8 cellular contexts compared by ENCODE assay signal in genomic region chr11:66317322-66317765, GRCh38. TPM values are rescaled to one million over a fixed set of nuclear protein-coding genes. Genes with fewer than 3 reads are reported as not detected.
DNase-seq lines count a peak whose midpoint lies in the region; ATAC-seq, FAIRE-seq and TF ChIP-seq lines count a peak whose summit lies in the region.

No MANE protein-coding gene starts in this region.

- no TSS peak for BruUV-seq in endothelial cell of umbilical vein (replicated peaks; lab: Mats Ljungman, UMichigan)

- 20% methylated on average over 14 of the region's 14 CpGs for WGBS in prostate gland

- H3K9ac ChIP-seq in DND-41 (ENCODE audit: low read depth, low read length): peak overlapping the region; percentile 47
- H3K9ac ChIP-seq in endothelial cell of umbilical vein (replicated peaks; ENCODE audit: extremely low read depth, insufficient read depth, low read length): no peak overlapping the region

- H3K27me3 ChIP-seq in DND-41 (ENCODE audit: insufficient read depth, low read length, poor library complexity): no peaks in the 10 kb centered on the region
- peaks cover 5 to 7% of the 10 kb centered on the region in 2 experiments for H3K27me3 ChIP-seq in endothelial cell of umbilical vein (ENCODE audit: control insufficient read depth in 2 of 2, insufficient read depth in 2 of 2, low read length in 2 of 2)
- no peaks in the 10 kb centered on the region for H3K27me3 ChIP-seq in prostate gland (replicated peaks; ENCODE audit: insufficient read depth)

- H3K4me2 ChIP-seq in DND-41 (ENCODE audit: insufficient read depth, low read length): peak overlapping the region; percentile 53
- no peak overlapping the region for H3K4me2 ChIP-seq in endothelial cell of umbilical vein (ENCODE audit: insufficient read depth, low read length)

- H4K20me1 ChIP-seq in DND-41 (ENCODE audit: insufficient read depth, low read length) (0 out of 2 replicates have a peak, but pooled peaks cover 2% of the 10 kb centered on the region), endothelial cell of umbilical vein (replicated peaks; ENCODE audit: control insufficient read depth, extremely low read depth, insufficient read depth, low read length) (no peaks in the 10 kb centered on the region)

- H3K79me2 ChIP-seq in DND-41 (ENCODE audit: insufficient read depth, low read length) (no peaks in the 10 kb centered on the region), endothelial cell of umbilical vein (ENCODE audit: control insufficient read depth, insufficient read depth, low read length) (no peaks in the 10 kb centered on the region)

- FAIRE-seq in endothelial cell of umbilical vein (lab: Jason Lieb, UNC): no peak

- dilution Hi-C loops in endothelial cell of umbilical vein (cut with MboI; ENCODE audit: extremely low pct_ligation_motif_present, low sequenced_read_pairs): no loop called here

- H3K9me3 ChIP-seq in DND-41 (ENCODE audit: insufficient read depth, low read length, severe bottlenecking): no peaks in the 10 kb centered on the region
- H3K9me3 ChIP-seq in endothelial cell of umbilical vein (replicated peaks; ENCODE audit: control insufficient read depth, insufficient read depth, low read length): no peaks in the 10 kb centered on the region
- H3K9me3 ChIP-seq in prostate gland: no peaks in the 10 kb centered on the region

- H3K4me1 ChIP-seq in DND-41 (ENCODE audit: insufficient read depth, low read length) (peaks cover 49% of the 10 kb centered on the region), endothelial cell of umbilical vein (ENCODE audit: control insufficient read depth, extremely low read depth, insufficient read depth, low read length) (peaks cover 2% of the 10 kb centered on the region), prostate gland (replicated peaks) (no peaks in the 10 kb centered on the region)

- ATAC-seq in DND-41 (ENCODE audit: insufficient read depth, low read depth) (peak; percentile 3; the same call in 1 of the 3 replicates), HG02571 (IDR thresholded peaks at IDR 0.05; ENCODE audit: unreplicated experiment) (no peak), HG03469 (IDR thresholded peaks at IDR 0.05; ENCODE audit: unreplicated experiment) (no peak), GM19351 (IDR thresholded peaks at IDR 0.05; ENCODE audit: unreplicated experiment) (no peak)

- peak overlapping the region; percentile 99 for H3K27ac ChIP-seq in DND-41 (ENCODE audit: low read length)
- H3K27ac ChIP-seq in endothelial cell of umbilical vein (ENCODE audit: insufficient read depth, low read depth, low read length): no peak overlapping the region
- H3K27ac ChIP-seq in prostate gland: peak overlapping the region; percentile 77 to 78

- no peaks in the 10 kb centered on the region for H3K9me1 ChIP-seq in endothelial cell of umbilical vein (replicated peaks; ENCODE audit: control insufficient read depth, extremely low read depth, insufficient read depth, low read length)

- TF ChIP-seq POLR2A in endothelial cell of umbilical vein (IDR thresholded peaks at IDR 0.05; ENCODE audit: low read depth, low read length): no peak
- TF ChIP-seq POLR2A in prostate gland (IDR thresholded peaks at IDR 0.05): no peak

- TF ChIP-seq CTCF in DND-41 (IDR thresholded peaks at IDR 0.05; ENCODE audit: borderline replicate concordance, extremely low read depth, low read length, poor library complexity, severe bottlenecking): no peak
- TF ChIP-seq CTCF in endothelial cell of umbilical vein (IDR thresholded peaks at IDR 0.05; ENCODE audit: extremely low read depth in 1 of 2, insufficient read depth in 1 of 2, low read depth in 1 of 2, low read length in 2 of 2): no peak
- TF ChIP-seq CTCF in prostate gland (IDR thresholded peaks at IDR 0.05): no peak

- CTCF ChIA-PET in endothelial cell of umbilical vein (lab: Charles Lee): interaction anchor here (0.8 to 9.5 kb wide), 3 partner anchors 10 to 35 kb away, joined by 3 to 225 read pairs (median 5); partner anchors contain the start of gene RIN1

- H2AFZ ChIP-seq in DND-41 (ENCODE audit: low read depth, low read length) (peak overlapping the region; percentile 44; the same call in 1 of the 2 replicates), endothelial cell of umbilical vein (ENCODE audit: low read depth, low read length) (no peak overlapping the region)

- H3K36me3 ChIP-seq in DND-41 (ENCODE audit: insufficient read depth, low read length): no peaks in the 10 kb centered on the region
- H3K36me3 ChIP-seq in endothelial cell of umbilical vein (ENCODE audit: control insufficient read depth in 2 of 2, extremely low read depth in 1 of 2, insufficient read depth in 2 of 2, low read length in 2 of 2): no peaks in the 10 kb centered on the region
- no peaks in the 10 kb centered on the region for H3K36me3 ChIP-seq in prostate gland

- POLR2A ChIA-PET in endothelial cell of umbilical vein (lab: Charles Lee): no interaction called here

- intact Hi-C loops in endothelial cell of umbilical vein (cut with micrococcal nuclease): no loop called here
- intact Hi-C loops in prostate gland (cut with DNase I): no loop called here

- peak overlapping the region in 1 of 2 experiments; percentile 33; a peak in 1 of 4 replicates for H3K4me3 ChIP-seq in DND-41 (ENCODE audit: low read depth in 1 of 2, low read length in 2 of 2)
- peak overlapping the region in 1 of 3 experiments; percentile 7 for H3K4me3 ChIP-seq in endothelial cell of umbilical vein (replicated peaks in 1 of 3; ENCODE audit: insufficient read depth in 1 of 3, low read depth in 1 of 3, low read length in 3 of 3)
- H3K4me3 ChIP-seq in prostate gland: peak overlapping the region; percentile 32 to 33

- DNase-seq in DND-41: peak; percentile 59
- DNase-seq in SK-N-DZ (ENCODE audit: low spot score): peak; percentile 80
- peak; percentile 9 for DNase-seq in endothelial cell of umbilical vein (ENCODE audit: low read depth, low spot score)
- no peak for DNase-seq in prostate gland (ENCODE audit: low spot score)
- DNase-seq in DMS153 treated with DMSO at 0.1 percent for 48 hours (lab: John Stamatoyannopoulos, UW; ENCODE audit: unreplicated experiment): no peak

RNA-seq across cellular contexts. Expression of gene CD248, which starts 0.5 kb away (rescaled TPM):
- polyA plus RNA-seq in SK-N-DZ (2014; cell fraction: cytosol; rRNA removed): 10.9 and 12.6 TPM in 2 replicates
- 4.7 and 5.3 TPM in 2 replicates for polyA plus RNA-seq in SK-N-DZ (2014; cell fraction: nucleus; rRNA removed)
- total RNA-seq in endothelial cell of umbilical vein (not detected in 2 replicates), prostate gland (1 to 10 TPM; 1.9 to 7.3 TPM)
- polyA plus RNA-seq in endothelial cell of umbilical vein: 0.03 and 0.10 TPM in 2 replicates
- polyA plus RNA-seq in endothelial cell of umbilical vein (2011; cell fraction: cytosol; rRNA removed): 0.01 TPM in 1 of 2 replicates, not detected in the other
- 0.04 and 0.07 TPM in 2 replicates for polyA plus RNA-seq in endothelial cell of umbilical vein (2011; cell fraction: nucleus; rRNA removed)
- 0.08 and 0.10 TPM in 2 replicates for polyA plus RNA-seq in endothelial cell of umbilical vein (2012)
- not detected in 2 replicates for polyA minus RNA-seq in endothelial cell of umbilical vein
- not detected for polyA minus RNA-seq in endothelial cell of umbilical vein (2011; cell fraction: cytosol; rRNA and poly(A)+ RNA removed)
- polyA minus RNA-seq in endothelial cell of umbilical vein (2011; cell fraction: nucleus; rRNA and poly(A)+ RNA removed): not detected in 2 replicates

RNA-seq across cellular contexts. Expression of gene RIN1, which starts 18.9 kb away (rescaled TPM):
- 3.2 and 3.8 TPM in 2 replicates for polyA plus RNA-seq in SK-N-DZ (2014; cell fraction: cytosol; rRNA removed)
- 5.6 and 15.1 TPM in 2 replicates for polyA plus RNA-seq in SK-N-DZ (2014; cell fraction: nucleus; rRNA removed)
- total RNA-seq in endothelial cell of umbilical vein (9.1 and 10.2 TPM in 2 replicates), prostate gland (10 to 100 TPM; 12.8 to 16.9 TPM)
- polyA plus RNA-seq in endothelial cell of umbilical vein: 4.4 and 4.7 TPM in 2 replicates
- 2.3 and 3.1 TPM in 2 replicates for polyA plus RNA-seq in endothelial cell of umbilical vein (2011; cell fraction: cytosol; rRNA removed)
- polyA plus RNA-seq in endothelial cell of umbilical vein (2011; cell fraction: nucleus; rRNA removed): 10.3 and 10.8 TPM in 2 replicates
- 7.1 TPM in 2 replicates for polyA plus RNA-seq in endothelial cell of umbilical vein (2012)
- 1.1 and 1.9 TPM in 2 replicates for polyA minus RNA-seq in endothelial cell of umbilical vein
- polyA minus RNA-seq in endothelial cell of umbilical vein (2011; cell fraction: cytosol; rRNA and poly(A)+ RNA removed): 17.3 TPM
- 3.7 and 6.7 TPM in 2 replicates for polyA minus RNA-seq in endothelial cell of umbilical vein (2011; cell fraction: nucleus; rRNA and poly(A)+ RNA removed)

RNA-seq across cellular contexts. Expression of gene TMEM151A, which starts 25.6 kb away (rescaled TPM):
- polyA plus RNA-seq in SK-N-DZ (2014; cell fraction: cytosol; rRNA removed): 3.3 and 4.1 TPM in 2 replicates
- polyA plus RNA-seq in SK-N-DZ (2014; cell fraction: nucleus; rRNA removed): 1.2 and 2.7 TPM in 2 replicates
- total RNA-seq in endothelial cell of umbilical vein (not detected in 2 replicates), prostate gland (under 1 TPM; 0.17 to 0.50 TPM)
- polyA plus RNA-seq in endothelial cell of umbilical vein: 0.03 TPM in 1 of 2 replicates, not detected in the other
- polyA plus RNA-seq in endothelial cell of umbilical vein (2011; cell fraction: cytosol; rRNA removed): not detected in 2 replicates
- polyA plus RNA-seq in endothelial cell of umbilical vein (2011; cell fraction: nucleus; rRNA removed): not detected in 2 replicates
- polyA plus RNA-seq in endothelial cell of umbilical vein (2012): 0.10 TPM in 1 of 2 replicates, not detected in the other
- polyA minus RNA-seq in endothelial cell of umbilical vein: not detected in 2 replicates
- polyA minus RNA-seq in endothelial cell of umbilical vein (2011; cell fraction: cytosol; rRNA and poly(A)+ RNA removed): not detected
- not detected in 2 replicates for polyA minus RNA-seq in endothelial cell of umbilical vein (2011; cell fraction: nucleus; rRNA and poly(A)+ RNA removed)

RNA-seq across cellular contexts. Expression of gene BRMS1, which starts 27.6 kb away (rescaled TPM):
- polyA plus RNA-seq in SK-N-DZ (2014; cell fraction: cytosol; rRNA removed): 90.6 and 91.7 TPM in 2 replicates
- polyA plus RNA-seq in SK-N-DZ (2014; cell fraction: nucleus; rRNA removed): 69.4 and 98.9 TPM in 2 replicates
- total RNA-seq in endothelial cell of umbilical vein: 51.1 and 53.1 TPM in 2 replicates
- 43.8 and 51.4 TPM in 2 replicates for polyA plus RNA-seq in endothelial cell of umbilical vein
- 48.6 and 55.7 TPM in 2 replicates for polyA plus RNA-seq in endothelial cell of umbilical vein (2011; cell fraction: cytosol; rRNA removed)
- 37.6 and 44.7 TPM in 2 replicates for polyA plus RNA-seq in endothelial cell of umbilical vein (2011; cell fraction: nucleus; rRNA removed)
- polyA plus RNA-seq in endothelial cell of umbilical vein (2012): 45.8 and 49.6 TPM in 2 replicates
- 14.6 and 16.2 TPM in 2 replicates for polyA minus RNA-seq in endothelial cell of umbilical vein
- polyA minus RNA-seq in endothelial cell of umbilical vein (2011; cell fraction: cytosol; rRNA and poly(A)+ RNA removed): 27.4 TPM
- polyA minus RNA-seq in endothelial cell of umbilical vein (2011; cell fraction: nucleus; rRNA and poly(A)+ RNA removed): 8.8 and 8.9 TPM in 2 replicates
- total RNA-seq in prostate gland: 10 to 100 TPM; 55.7 to 71.3 TPM

RNA-seq across cellular contexts. Expression of gene YIF1A, which starts 28.4 kb away (rescaled TPM):
- 115 and 153 TPM in 2 replicates for polyA plus RNA-seq in SK-N-DZ (2014; cell fraction: cytosol; rRNA removed)
- 114 and 115 TPM in 2 replicates for polyA plus RNA-seq in SK-N-DZ (2014; cell fraction: nucleus; rRNA removed)
- total RNA-seq in endothelial cell of umbilical vein (104 and 123 TPM in 2 replicates), prostate gland (100 to 1,000 TPM in 1 of 2 donors, 10 to 100 TPM in 1; 92.6 to 112 TPM)
- 271 and 383 TPM in 2 replicates for polyA plus RNA-seq in endothelial cell of umbilical vein
- polyA plus RNA-seq in endothelial cell of umbilical vein (2011; cell fraction: cytosol; rRNA removed): 178 and 186 TPM in 2 replicates
- polyA plus RNA-seq in endothelial cell of umbilical vein (2011; cell fraction: nucleus; rRNA removed): 117 and 128 TPM in 2 replicates
- 110 and 156 TPM in 2 replicates for polyA plus RNA-seq in endothelial cell of umbilical vein (2012)
- 163 and 172 TPM in 2 replicates for polyA minus RNA-seq in endothelial cell of umbilical vein
- polyA minus RNA-seq in endothelial cell of umbilical vein (2011; cell fraction: cytosol; rRNA and poly(A)+ RNA removed): 190 TPM
- 26.3 and 28.1 TPM in 2 replicates for polyA minus RNA-seq in endothelial cell of umbilical vein (2011; cell fraction: nucleus; rRNA and poly(A)+ RNA removed)

Comparison
In these comparisons a context has a peak if more than half of its experiments do, and no peak if none do; other contexts are left out.
1. DNase-seq: peak in DND-41 (single experiment), SK-N-DZ (single experiment) and endothelial cell of umbilical vein (single experiment); none in prostate gland (single experiment) and DMS153 treated with DMSO at 0.1 percent for 48 hours (single experiment).